In genomic region chr4:52550186-52550585, GRCh38 we compare ENCODE assay signal across 22 cellular contexts.
DNase-seq lines count a peak whose midpoint lies in the region; ATAC-seq, FAIRE-seq and TF ChIP-seq lines count a peak whose summit lies in the region.
"Had no signal": no experiment of that assay in that cellular context is flagged by ENCODE, and none has a peak within 500 bp of the region (broad histone marks: within the 10 kb centered on the region; RNA-seq: fewer than 3 reads in every experiment).

No MANE protein-coding gene starts in this region.

- ATAC-seq in heart right ventricle = peak in 4 of 8 donors; percentile 14 to 35 (median 28)
- no peak for ATAC-seq in right cardiac atrium
- no peak for ATAC-seq in GM18868 (IDR thresholded peaks at IDR 0.05; ENCODE audit: unreplicated experiment)
- ATAC-seq: GM23338, HepG2, Panc1 had no signal

- H2AK5ac ChIP-seq in H1 (ENCODE audit: low read depth, low read length) = no peak overlapping the region

- no peaks in the 10 kb centered on the region for H4K20me1 ChIP-seq in H1 (replicated peaks in 1 of 2; ENCODE audit: control insufficient read depth in 1 of 2, insufficient read depth in 2 of 2, low read length in 2 of 2)
- no peaks in the 10 kb centered on the region for H4K20me1 ChIP-seq in keratinocyte (ENCODE audit: control insufficient read depth, extremely low read depth, insufficient read depth, low read length)

- TF ChIP-seq EP300 in H1 (IDR thresholded peaks at IDR 0.05; ENCODE audit: borderline replicate concordance in 1 of 2, low read depth in 2 of 2, low read length in 2 of 2) = no peak

- no peak overlapping the region for H3K9ac ChIP-seq in H1 (replicated peaks in 1 of 4; ENCODE audit: extremely low read depth in 1 of 4, low read depth in 3 of 4, low read length in 3 of 4)
- H3K9ac ChIP-seq in keratinocyte (ENCODE audit: control insufficient read depth, extremely low read depth, insufficient read depth, low read length) = no peak overlapping the region

- no peak for FAIRE-seq in H1 (lab: Jason Lieb, UNC)
- FAIRE-seq in keratinocyte (lab: Jason Lieb, UNC) = peak; percentile 74
- FAIRE-seq: A204.1, D721Med, GM12892, HepG2 had no signal

- CTCF ChIA-PET in H1 (lab: Charles Lee; ENCODE audit: partially characterized antibody) = interaction anchor here (1.4 to 6.8 kb wide), 3 partner anchors 39 to 434 kb away, joined by 3 to 76 read pairs (median 54); no protein-coding TSS in a partner anchor

- TF ChIP-seq CTCF in heart right ventricle (IDR thresholded peaks at IDR 0.05) (no peak), H1 (IDR thresholded peaks at IDR 0.05; ENCODE audit: control extremely low read depth in 1 of 3, insufficient read depth in 1 of 3, low read depth in 1 of 3, low read length in 3 of 3) (no peak), keratinocyte (optimal IDR thresholded peaks at IDR 0.05 in 1 of 3, IDR thresholded peaks at IDR 0.05 in 1 of 3, conservative IDR thresholded peaks at IDR 0.05 in 1 of 3; ENCODE audit: extremely low read depth in 1 of 3, insufficient read depth in 2 of 3, low read length in 3 of 3) (no peak), retinal pigment epithelial cell (conservative IDR thresholded peaks at IDR 0.05; ENCODE audit: low read depth, low read length) (no peak)

- peaks cover 5 to 42% (median 17%) of the 10 kb centered on the region in 9 donors for H3K4me1 ChIP-seq in heart right ventricle
- no peaks in the 10 kb centered on the region for H3K4me1 ChIP-seq in right cardiac atrium (ENCODE audit: control insufficient read depth, insufficient read depth, low read length)
- peaks cover 0 to 5% (median 3%) of the 10 kb centered on the region in 4 experiments; a peak in 3 of 7 replicates for H3K4me1 ChIP-seq in H1 (replicated peaks in 1 of 4; ENCODE audit: control insufficient read depth in 3 of 4, insufficient read depth in 4 of 4, low read length in 3 of 4)
- H3K4me1 ChIP-seq in keratinocyte (ENCODE audit: control insufficient read depth, extremely low read depth, insufficient read depth, low read length) = peaks cover 27% of the 10 kb centered on the region

- no peaks in the 10 kb centered on the region for H3K23me2 ChIP-seq in H1 (ENCODE audit: low read depth, low read length)

- TF ChIP-seq RAD21 in H1 (IDR thresholded peaks at IDR 0.05 in 1 of 2, conservative IDR thresholded peaks at IDR 0.05 in 1 of 2; ENCODE audit: low read depth in 2 of 2, low read length in 2 of 2) = no peak

- H3K9me3 ChIP-seq in heart right ventricle (no peaks in the 10 kb centered on the region), right cardiac atrium (ENCODE audit: control insufficient read depth, low read length) (no peaks in the 10 kb centered on the region), H1 (ENCODE audit: insufficient read depth in 2 of 2, low read depth in 1 of 2, low read length in 1 of 2) (no peaks in the 10 kb centered on the region), keratinocyte (ENCODE audit: control insufficient read depth, low read depth, low read length) (peaks cover 5% of the 10 kb centered on the region)
- H3K9me3 ChIP-seq: MG63 had no signal

- H3K79me2 ChIP-seq in H1 (ENCODE audit: control insufficient read depth in 1 of 2, insufficient read depth in 2 of 2, low read length in 2 of 2) (no peaks in the 10 kb centered on the region), keratinocyte (ENCODE audit: control insufficient read depth, insufficient read depth, low read length) (no peaks in the 10 kb centered on the region)

- H3K27ac ChIP-seq in heart right ventricle (peak overlapping the region in 9 of 10 donors; percentile 13 to 89 (median 79)), right cardiac atrium (ENCODE audit: low read length) (no peak overlapping the region), H1 (ENCODE audit: low read depth, low read length) (no peak overlapping the region), keratinocyte (ENCODE audit: control insufficient read depth, insufficient read depth, low read length) (peak overlapping the region; percentile 50)

- H3K4me2 ChIP-seq in H1 (ENCODE audit: insufficient read depth in 1 of 2, low read depth in 2 of 2, low read length in 2 of 2) (no peak overlapping the region), keratinocyte (ENCODE audit: control insufficient read depth, extremely low read depth, insufficient read depth, low read depth, low read length) (peak overlapping the region; percentile 47)
- H3K4me2 ChIP-seq: GM23338 had no signal

- no peak overlapping the region for H2BK5ac ChIP-seq in H1 (ENCODE audit: low read depth, low read length)

- no peaks in the 10 kb centered on the region for H3K79me1 ChIP-seq in H1 (ENCODE audit: low read depth, low read length)

- H3K4me3 ChIP-seq in heart right ventricle (peak overlapping the region in 8 of 10 donors; percentile 8 to 51 (median 40)), right cardiac atrium (ENCODE audit: low read length) (no peak overlapping the region), H1 (ENCODE audit: extremely low read depth in 1 of 4, insufficient read depth in 2 of 4, low read depth in 3 of 4, low read length in 4 of 4) (no peak overlapping the region), keratinocyte (ENCODE audit: control insufficient read depth in 2 of 3, extremely low read depth in 1 of 3, insufficient read depth in 2 of 3, low read depth in 1 of 3, low read length in 3 of 3) (peak overlapping the region in 1 of 3 experiments; percentile 31), retinal pigment epithelial cell (ENCODE audit: low read length) (no peak overlapping the region)
- H3K4me3 ChIP-seq: GM23338, MG63 had no signal

- H3K27me3 ChIP-seq in heart right ventricle = no peaks in the 10 kb centered on the region
- H3K27me3 ChIP-seq in right cardiac atrium (ENCODE audit: control insufficient read depth, insufficient read depth) = no peaks in the 10 kb centered on the region
- no peaks in the 10 kb centered on the region for H3K27me3 ChIP-seq in H1 (replicated peaks in 1 of 4; ENCODE audit: control insufficient read depth in 3 of 4, extremely low read depth in 1 of 4, insufficient read depth in 3 of 4, low read length in 3 of 4)
- no peaks in the 10 kb centered on the region for H3K27me3 ChIP-seq in keratinocyte (ENCODE audit: control insufficient read depth, extremely low read depth, insufficient read depth, low read length)

- no peak overlapping the region for H2BK12ac ChIP-seq in H1 (ENCODE audit: low read depth, low read length)

- DNase-seq in heart right ventricle (no peak), right cardiac atrium (no peak), H1 (ENCODE audit: low read depth in 1 of 2, low spot score in 2 of 2) (no peak), keratinocyte (ENCODE audit: low read depth, low spot score) (no peak), retinal pigment epithelial cell (ENCODE audit: low read depth) (peak; percentile 76), COLO829 (ENCODE audit: low spot score) (no peak), COR-L47 (lab: John Stamatoyannopoulos, UW) (no peak)
- DNase-seq: AML-193; CD4-positive, CD25-positive, alpha-beta regulatory T cell; DND-41; GDM1; HFFc6; MG63; NCI-H1092 treated with DMSO at 0.1 percent for 48 hours; NCI-H187 had no signal

- H2AFZ ChIP-seq in H1 (ENCODE audit: low read length) (no peak overlapping the region), keratinocyte (ENCODE audit: control insufficient read depth, low read length) (peak overlapping the region; percentile 38)

- 43 to 55% methylated on average over 3 of the region's 3 CpGs for WGBS in heart right ventricle, 2 donors
- 75% methylated on average over 3 of the region's 3 CpGs for WGBS in right cardiac atrium
- WGBS in H1 (ENCODE audit: extremely low coverage in 1 of 2, insufficient coverage in 1 of 2, insufficient read length in 1 of 2, insufficient replicate concordance in 2 of 2, low coverage in 1 of 2, low lambda C conversion rate in 2 of 2, missing lambda C conversion rate in 1 of 2), 2 experiments = 65% methylated on average over 3 of the region's 3 CpGs; no CpG with 5 or more reads in 1 of the 2 experiments

- H4K91ac ChIP-seq in H1 (replicated peaks; ENCODE audit: insufficient read length, low read length) = no peak overlapping the region

- no peak overlapping the region for H2BK120ac ChIP-seq in H1 (replicated peaks; ENCODE audit: low read depth, low read length)

- no peaks in the 10 kb centered on the region for H3K9me1 ChIP-seq in keratinocyte (ENCODE audit: control insufficient read depth, extremely low read depth, insufficient read depth, low read length)

- no peak overlapping the region for H3K23ac ChIP-seq in H1 (ENCODE audit: insufficient read length)

- intact Hi-C loops in heart right ventricle (cut with DNase I) (loop anchor here in 2 of 10 donors (5.0 kb wide), 2 partner anchors 107 to 162 kb away; partner anchors contain the start of gene USP46 (in 1 of the 2)), right cardiac atrium (cut with DNase I) (loop anchor here in 1 of 4 donors (5.0 kb wide), 1 partner anchor 312 kb away; the partner anchor contains the start of gene RASL11B)

- H3K4ac ChIP-seq in H1 (replicated peaks; ENCODE audit: insufficient read length, low read depth, low read length) = no peak overlapping the region

- H3K36me3 ChIP-seq in heart right ventricle = no peaks in the 10 kb centered on the region
- H3K36me3 ChIP-seq in H1 (ENCODE audit: control insufficient read depth in 2 of 4, insufficient read depth in 4 of 4, low read length in 3 of 4) = no peaks in the 10 kb centered on the region
- no peaks in the 10 kb centered on the region for H3K36me3 ChIP-seq in keratinocyte (ENCODE audit: control insufficient read depth in 2 of 2, extremely low read depth in 1 of 2, insufficient read depth in 2 of 2, low read length in 2 of 2)
- H3K36me3 ChIP-seq: MG63 had no signal

- no peak overlapping the region for H4K8ac ChIP-seq in H1 (ENCODE audit: extremely low read depth, insufficient read depth, low read length)

- no peak overlapping the region for H3K18ac ChIP-seq in H1 (ENCODE audit: extremely low read depth, low read length)

- no peak overlapping the region for H4K5ac ChIP-seq in H1 (ENCODE audit: insufficient read length, low read depth, low read length)

- TF ChIP-seq POLR2A in H1 (IDR thresholded peaks at IDR 0.05; ENCODE audit: control extremely low read depth in 1 of 2, low read depth in 2 of 2, low read length in 2 of 2) = no peak

- dilution Hi-C loops in keratinocyte (cut with MboI; ENCODE audit: extremely low pct_ligation_motif_present, low sequenced_read_pairs) = no loop called here

- no peak overlapping the region for H2BK20ac ChIP-seq in H1 (ENCODE audit: low read length)

- no peak overlapping the region for H2BK15ac ChIP-seq in H1 (ENCODE audit: low read length)

- no peak overlapping the region for H3K14ac ChIP-seq in H1 (ENCODE audit: insufficient read length)

- H3K56ac ChIP-seq in H1 (replicated peaks; ENCODE audit: insufficient read length, low read depth, low read length) = no peak overlapping the region

- POLR2A ChIA-PET in H1 (lab: Charles Lee; ENCODE audit: partially characterized antibody) = interaction anchor here (1.0 to 1.4 kb wide), 2 partner anchors 38 to 163 kb away, joined by 3 to 5 read pairs; no protein-coding TSS in a partner anchor

TF ChIP-seq in H1, 55 proteins besides CTCF, POLR2A, EP300 and RAD21 (continues in another document):
- peak; percentile 77 for TF ChIP-seq TEAD4 (IDR thresholded peaks at IDR 0.05; ENCODE audit: low read depth, low read length)
- TF ChIP-seq BCL11A (IDR thresholded peaks at IDR 0.05; ENCODE audit: low read depth in 2 of 2, low read length in 2 of 2) = no peak
- TF ChIP-seq ASH2L (IDR thresholded peaks at IDR 0.05; ENCODE audit: low read length) = no peak
- TF ChIP-seq PHF8 (conservative IDR thresholded peaks at IDR 0.05; ENCODE audit: low read depth, low read length) = no peak

Comparison
In these comparisons a context has a peak if more than half of its experiments do, and no peak if none do; other contexts are left out.
1. H3K27ac ChIP-seq: peak in heart right ventricle (9 of 10) and keratinocyte (single experiment); none in right cardiac atrium (single experiment) and H1 (single experiment).
2. H3K4me3 ChIP-seq: peak in heart right ventricle (8 of 10); none in right cardiac atrium (single experiment), H1 (0 of 4) and retinal pigment epithelial cell (single experiment).